In the genomic region with DNA sequence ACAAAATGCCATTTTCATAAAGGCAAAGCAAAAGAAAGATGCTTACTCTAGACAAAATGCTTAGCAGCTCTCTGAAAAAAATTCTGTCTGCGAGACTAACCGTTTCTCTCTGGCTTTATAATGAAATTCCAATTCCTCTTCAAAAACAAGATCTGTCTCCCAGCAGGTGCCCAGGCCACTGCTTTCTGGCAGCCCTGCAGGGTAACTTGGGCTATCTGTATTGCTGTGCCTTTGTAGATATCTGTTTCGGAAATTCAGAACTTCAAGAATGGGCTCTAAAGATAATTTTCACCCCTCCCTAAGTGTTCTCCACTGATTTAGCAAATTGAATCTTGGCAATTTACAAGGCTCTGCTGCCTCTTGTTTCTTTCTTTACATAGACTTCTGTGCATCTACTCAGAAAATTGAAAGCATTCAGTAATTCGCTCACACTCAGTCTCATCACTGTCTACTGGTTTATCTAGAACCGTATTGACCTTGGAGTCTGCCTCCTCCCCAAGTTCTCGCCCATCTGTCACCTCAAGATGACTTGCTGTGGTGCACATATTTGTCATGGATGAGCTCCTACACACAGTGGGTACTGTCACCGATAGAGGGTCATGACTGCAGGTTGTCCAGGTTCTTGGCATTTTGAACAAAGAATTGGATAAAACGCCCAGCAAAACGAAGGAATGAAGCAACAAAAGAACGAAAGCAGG, we compare ENCODE assay signal across 17 cellular contexts. TPM values are rescaled to one million over a fixed set of nuclear protein-coding genes. Genes with fewer than 3 reads are reported as not detected.
DNase-seq lines count a peak whose midpoint lies in the region; ATAC-seq and TF ChIP-seq lines count a peak whose summit lies in the region.
"Had no signal": no experiment of that assay in that cellular context is flagged by ENCODE, and none has a peak within 500 bp of the region (broad histone marks: within the 10 kb centered on the region; RNA-seq: fewer than 3 reads in every experiment).

No MANE protein-coding gene starts in this region.

- H3K27me3 ChIP-seq in GM23338 (ENCODE audit: insufficient read depth) (peaks cover 65% of the 10 kb centered on the region), SK-N-SH (ENCODE audit: insufficient read depth) (no peaks in the 10 kb centered on the region), fibroblast of lung (ENCODE audit: control insufficient read depth, insufficient read depth, low read length) (no peaks in the 10 kb centered on the region), gastrocnemius medialis (no peaks in the 10 kb centered on the region)
- H3K27me3 ChIP-seq: brain microvascular endothelial cell, Peyer's patch had no signal

- ATAC-seq in GM23338, result peak; percentile 34
- peak; percentile 51 to 64 for ATAC-seq in gastrocnemius medialis

- POLR2A ChIA-PET in SK-N-SH (lab: Yijun Ruan, JAX), result no interaction called here

- H3K36me3 ChIP-seq in GM23338 (ENCODE audit: insufficient read depth) (no peaks in the 10 kb centered on the region), SK-N-SH (replicated peaks in 1 of 2; ENCODE audit: control insufficient read depth in 1 of 2, insufficient read depth in 2 of 2, low read length in 1 of 2) (no peaks in the 10 kb centered on the region), fibroblast of lung (ENCODE audit: control insufficient read depth, insufficient read depth, low read length) (no peaks in the 10 kb centered on the region), gastrocnemius medialis (no peaks in the 10 kb centered on the region)
- H3K36me3 ChIP-seq: brain microvascular endothelial cell, Peyer's patch had no signal

- H3K79me2 ChIP-seq in GM23338 (replicated peaks; ENCODE audit: insufficient read depth) (no peaks in the 10 kb centered on the region), SK-N-SH (ENCODE audit: insufficient read depth) (no peaks in the 10 kb centered on the region), fibroblast of lung (ENCODE audit: control insufficient read depth, insufficient read depth, low read length) (no peaks in the 10 kb centered on the region)

- DNase-seq in GM23338 (ENCODE audit: low spot score) (peak; percentile 15), SK-N-SH (no peak), fibroblast of lung (ENCODE audit: low read depth in 2 of 2) (no peak), gastrocnemius medialis (no peak), NCI-H345 (lab: John Stamatoyannopoulos, UW) (no peak), germinal center (ENCODE audit: low spot score) (no peak)
- DNase-seq in effector CD8-positive, alpha-beta T cell (lab: John Stamatoyannopoulos, UW), result no peak
- DNase-seq: activated CD4-positive, alpha-beta T cell treated with anti-CD3 and anti-CD28 coated beads, Interleukin-2, amount 10 ng/mL, durations not matched to agents 7 days and 5 days; brain microvascular endothelial cell; Caco-2; endodermal cell; kidney glomerular epithelial cell; NCI-H1092 treated with DMSO at 0.1 percent for 48 hours; NCI-H526 treated with DMSO at 0.1 percent for 48 hours; Peyer's patch had no signal

- intact Hi-C loops in gastrocnemius medialis (cut with DNase I; ENCODE audit: low total_unique reads), result loop anchor here (2.0 kb wide), 1 partner anchor 36 kb away; the partner anchor contains the start of gene SMPDL3A

- H3K4me2 ChIP-seq in GM23338 (peak overlapping the region; percentile 25; the same call in 1 of the 2 replicates), SK-N-SH (peak overlapping the region; percentile 65), fibroblast of lung (ENCODE audit: extremely low read depth, insufficient read depth, low read length) (peak overlapping the region; percentile 19)

- peaks cover 24% of the 10 kb centered on the region for H3K4me1 Mint-ChIP-seq in GM23338

- H3K36me3 Mint-ChIP-seq in GM23338 (ENCODE audit: low read depth), result peaks cover 8% of the 10 kb centered on the region

- peaks cover 18% of the 10 kb centered on the region for H3K27me3 Mint-ChIP-seq in GM23338 (ENCODE audit: insufficient read depth, low read depth, poor library complexity)
- H3K27me3 Mint-ChIP-seq: activated CD4-positive, alpha-beta T cell treated with anti-CD3 and anti-CD28 coated beads, Interleukin-2, amount 10 ng/mL, durations not matched to agents 7 days and 5 days had no signal

- TF ChIP-seq CTCF in GM23338 (conservative IDR thresholded peaks at IDR 0.05; ENCODE audit: low read depth in 2 of 2) (no peak), SK-N-SH (IDR thresholded peaks at IDR 0.05) (no peak), fibroblast of lung (conservative IDR thresholded peaks at IDR 0.05 in 1 of 2, IDR thresholded peaks at IDR 0.05 in 1 of 2; ENCODE audit: low read depth in 1 of 2, low read length in 2 of 2) (no peak), gastrocnemius medialis (IDR thresholded peaks at IDR 0.05 in 4 of 5, conservative IDR thresholded peaks at IDR 0.05 in 1 of 5) (no peak)

- WGBS in SK-N-SH (ENCODE audit: low lambda C conversion rate), result 21% methylated on average over 10 of the region's 10 CpGs

- no peak for TF ChIP-seq POLR2A in gastrocnemius medialis (IDR thresholded peaks at IDR 0.05)

- H3K9ac ChIP-seq in SK-N-SH (no peak overlapping the region), fibroblast of lung (ENCODE audit: insufficient read depth, low read length) (no peak overlapping the region)

- peaks cover 13% of the 10 kb centered on the region for H3K9me3 Mint-ChIP-seq in GM23338

- no peak overlapping the region for H3K27ac ChIP-seq in GM23338 (ENCODE audit: low read depth)
- H3K27ac ChIP-seq in SK-N-SH (ENCODE audit: low read depth in 2 of 2, low read length in 1 of 2), result no peak overlapping the region
- no peak overlapping the region for H3K27ac ChIP-seq in fibroblast of lung (ENCODE audit: insufficient read depth, low read length)
- peak overlapping the region; percentile 76 to 84 (median 80) for H3K27ac ChIP-seq in gastrocnemius medialis
- H3K27ac ChIP-seq: brain microvascular endothelial cell had no signal

- TF ChIP-seq EP300 in SK-N-SH (IDR thresholded peaks at IDR 0.05; ENCODE audit: borderline replicate concordance in 1 of 2, low read depth in 1 of 2, low read length in 1 of 2), result no peak

- no peaks in the 10 kb centered on the region for H3K9me2 ChIP-seq in GM23338 (ENCODE audit: insufficient read depth)
- no peaks in the 10 kb centered on the region for H3K9me2 ChIP-seq in SK-N-SH

- H3K4me1 ChIP-seq in GM23338 (ENCODE audit: insufficient read depth) (peaks cover 34% of the 10 kb centered on the region), SK-N-SH (ENCODE audit: control insufficient read depth in 1 of 2, insufficient read depth in 2 of 2, low read depth in 1 of 2, low read length in 1 of 2) (no peaks in the 10 kb centered on the region), fibroblast of lung (ENCODE audit: control insufficient read depth, extremely low read depth, insufficient read depth, low read length) (no peaks in the 10 kb centered on the region), gastrocnemius medialis (peaks cover 14 to 18% of the 10 kb centered on the region in 2 donors)

- TF ChIP-seq RAD21 in SK-N-SH (IDR thresholded peaks at IDR 0.05; ENCODE audit: low read length), result no peak

- H3K4me3 ChIP-seq in GM23338, result no peak overlapping the region
- H3K4me3 ChIP-seq in SK-N-SH (ENCODE audit: low read depth in 2 of 2, low read length in 1 of 2), result peak overlapping the region; percentile 30 to 52; a peak in 2 of 4 replicates
- H3K4me3 ChIP-seq in fibroblast of lung (replicated peaks in 1 of 4; ENCODE audit: control extremely low read depth in 1 of 4, insufficient read depth in 1 of 4, low read depth in 3 of 4, low read length in 4 of 4), result no peak overlapping the region
- peak overlapping the region; percentile 40 to 51 (median 46) for H3K4me3 ChIP-seq in gastrocnemius medialis

- H3K4me3 Mint-ChIP-seq in GM23338, result no peak overlapping the region
- H3K4me3 Mint-ChIP-seq: activated CD4-positive, alpha-beta T cell treated with anti-CD3 and anti-CD28 coated beads, Interleukin-2, amount 10 ng/mL, durations not matched to agents 7 days and 5 days; endodermal cell had no signal

- H3K9me3 ChIP-seq in SK-N-SH (no peaks in the 10 kb centered on the region; the same call in 1 of the 2 replicates), fibroblast of lung (ENCODE audit: control insufficient read depth, insufficient read depth, low read depth, low read length) (no peaks in the 10 kb centered on the region), gastrocnemius medialis (no peaks in the 10 kb centered on the region)
- H3K9me3 ChIP-seq: Caco-2, Peyer's patch had no signal

- in situ Hi-C loops in gastrocnemius medialis (cut with MboI; ENCODE audit: low sequenced_read_pairs in 4 of 4), result no loop called here

- no peak overlapping the region for H3K27ac Mint-ChIP-seq in GM23338
- H3K27ac Mint-ChIP-seq: activated CD4-positive, alpha-beta T cell treated with anti-CD3 and anti-CD28 coated beads, Interleukin-2, amount 10 ng/mL, durations not matched to agents 7 days and 5 days; endodermal cell had no signal

- CTCF ChIA-PET in SK-N-SH (lab: Yijun Ruan, JAX), result interaction anchor here (1.8 kb wide), 1 partner anchor 36 kb away, joined by 4 read pairs; the partner anchor contains the start of gene SMPDL3A

- H4K20me1 ChIP-seq in GM23338 (replicated peaks; ENCODE audit: insufficient read depth) (peaks cover 9% of the 10 kb centered on the region; the same call in 1 of the 2 replicates), SK-N-SH (ENCODE audit: insufficient read depth) (no peaks in the 10 kb centered on the region), fibroblast of lung (ENCODE audit: control insufficient read depth, extremely low read depth, insufficient read depth, low read length) (no peaks in the 10 kb centered on the region)

- H2AFZ ChIP-seq in GM23338, result peak overlapping the region; percentile 72; the same call in 1 of the 2 replicates
- H2AFZ ChIP-seq in SK-N-SH (ENCODE audit: low read depth), result peak overlapping the region; percentile 79; the same call in 1 of the 2 replicates
- peak overlapping the region; percentile 20 for H2AFZ ChIP-seq in fibroblast of lung (ENCODE audit: low read length)

- H3F3A ChIP-seq in GM23338 (replicated peaks; ENCODE audit: low read depth) (no peaks in the 10 kb centered on the region; the same call in 1 of the 2 replicates), SK-N-SH (replicated peaks; ENCODE audit: insufficient read depth) (no peaks in the 10 kb centered on the region)

RNA-seq across cellular contexts. Expression of gene FABP7, which starts 26.4 kb away (rescaled TPM):
- total RNA-seq in GM23338 (2014; rRNA removed; shearing (Covaris generic)), result 5.2 and 6.6 TPM in 2 replicates
- polyA plus RNA-seq in GM23338 (2016; fragmentation: Nextera tagmentation; extraction: Ambion mirVana) (14.5 and 15.7 TPM in 2 replicates), SK-N-SH (2012; rRNA removed) (not detected in 2 replicates), fibroblast of lung (not detected in 2 replicates)
- polyA plus RNA-seq in SK-N-SH (2012; cell fraction: cytosol; rRNA removed), result not detected in 2 replicates
- polyA plus RNA-seq in SK-N-SH (2012; cell fraction: nucleus; rRNA removed), result not detected in 2 replicates
- total RNA-seq in fibroblast of lung (not detected in 2 replicates), gastrocnemius medialis (10 to 100 TPM in 1 of 4 donors, 1 to 10 TPM in 2, under 1 TPM in 1; 0.51 to 21.0 (median 5.9) TPM)
- polyA plus RNA-seq in fibroblast of lung (2012), result not detected in 2 replicates
- not detected in 2 replicates for polyA minus RNA-seq in fibroblast of lung (ENCODE audit: low replicate concordance)
- total RNA-seq: activated CD4-positive, alpha-beta T cell treated with anti-CD3 and anti-CD28 coated beads, Interleukin-2, amount 10 ng/mL, durations not matched to agents 7 days and 5 days; Caco-2; HT1080; Peyer's patch; T-helper 1 cell treated with Interleukin-12 subunit alpha and Interleukin-12 subunit beta and Interleukin-4 antibody, amounts not matched to agents 30 ng/mL and 1 ng/mL, for 36 hours had no signal

RNA-seq across cellular contexts. Expression of gene SMPDL3A, which starts 35.9 kb away (rescaled TPM):
- 3.0 and 6.3 TPM in 2 replicates for total RNA-seq in GM23338 (2014; rRNA removed; shearing (Covaris generic))
- 3.5 and 5.1 TPM in 2 replicates for polyA plus RNA-seq in GM23338 (2016; fragmentation: Nextera tagmentation; extraction: Ambion mirVana)
- 1.8 and 2.0 TPM in 2 replicates for polyA plus RNA-seq in SK-N-SH (2012; rRNA removed)
- polyA plus RNA-seq in SK-N-SH (2012; cell fraction: cytosol; rRNA removed), result 1.7 and 2.4 TPM in 2 replicates
- 1.5 and 1.6 TPM in 2 replicates for polyA plus RNA-seq in SK-N-SH (2012; cell fraction: nucleus; rRNA removed)
- 19.8 and 51.4 TPM in 2 replicates for total RNA-seq in fibroblast of lung
- 29.7 and 30.5 TPM in 2 replicates for polyA plus RNA-seq in fibroblast of lung
- polyA plus RNA-seq in fibroblast of lung (2012), result 16.6 and 19.6 TPM in 2 replicates
- polyA minus RNA-seq in fibroblast of lung (ENCODE audit: low replicate concordance), result 2.9 and 3.6 TPM in 2 replicates
- 10 to 100 TPM; 18.4 to 38.4 (median 32.6) TPM for total RNA-seq in gastrocnemius medialis

Comparison
In these comparisons a context has a peak if more than half of its experiments do, and no peak if none do; other contexts are left out.
1. H2AFZ ChIP-seq: peak in every context shown above with its lines; median percentile 79 in SK-N-SH; 72 in GM23338; 20 in fibroblast of lung.
2. H3K27ac ChIP-seq: peak in gastrocnemius medialis (4 of 4); none in GM23338 (single experiment), SK-N-SH (0 of 2) and fibroblast of lung (single experiment).
3. H3K4me3 ChIP-seq: peak in SK-N-SH (2 of 2) and gastrocnemius medialis (4 of 4); none in GM23338 (single experiment) and fibroblast of lung (0 of 4).
4. Peak in every context shown above with its lines, with median percentiles within 50 percentile points of each other: H3K4me2 ChIP-seq.